ENCODE assay signal across 8 cellular contexts in the genomic region with DNA sequence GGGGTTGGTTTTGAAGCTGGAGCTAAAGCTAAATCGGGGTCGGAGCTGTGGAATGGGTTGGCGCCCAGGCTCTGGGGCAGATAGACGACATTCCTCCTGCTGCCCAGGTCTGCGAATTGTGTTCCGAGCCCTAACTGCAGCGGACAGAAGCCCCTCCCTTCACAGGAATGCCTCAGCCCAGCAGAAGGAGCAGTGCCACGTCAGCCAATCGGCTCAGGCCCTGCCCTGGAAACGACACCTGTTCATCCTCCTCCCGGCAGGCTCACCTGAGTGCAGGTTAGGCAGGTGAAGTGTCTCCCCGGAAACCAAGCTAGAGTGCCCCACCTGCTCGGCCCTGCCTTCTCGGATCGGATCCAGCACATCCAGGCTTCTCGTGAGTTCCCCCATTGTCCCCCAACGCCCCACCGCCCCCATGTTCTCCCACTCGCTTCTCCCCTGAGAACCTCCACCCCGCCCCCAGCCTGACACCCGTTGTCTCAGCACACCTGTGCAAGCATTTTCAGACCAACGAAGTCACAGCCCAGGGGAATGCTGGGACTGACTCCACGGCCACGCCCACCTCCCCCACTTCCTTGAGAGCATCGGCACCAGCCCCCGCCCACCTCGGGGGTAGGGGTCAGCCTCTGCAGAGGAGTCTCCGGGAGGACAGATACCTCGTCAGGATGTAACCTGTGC. TPM values are rescaled to one million over a fixed set of nuclear protein-coding genes. Genes with fewer than 3 reads are reported as not detected.
A peak's percentile ranks its signal among the peaks of the same experiment; 100 is the strongest.
DNase-seq lines count a peak whose midpoint lies in the region; ATAC-seq and TF ChIP-seq lines count a peak whose summit lies in the region.

No MANE protein-coding gene starts in this region.

- ATAC-seq in HCT116 (peak; percentile 94), HG02981 (IDR thresholded peaks at IDR 0.05; ENCODE audit: unreplicated experiment) (no peak)

- RAD21 ChIA-PET in HCT116 (lab: Charles Lee; ENCODE audit: low non-redundant PET in 1 of 2, low total read pairs in 2 of 2, uncharacterized antibody in 2 of 2, unreplicated experiment in 2 of 2): interaction anchor here in 1 of 2 experiments (0.5 kb wide), 1 partner anchor 141 kb away, joined by 3 read pairs; no protein-coding TSS in a partner anchor

- no peaks in the 10 kb centered on the region for H3K9me2 ChIP-seq in HCT116 (ENCODE audit: insufficient read depth)
- H3K9me2 ChIP-seq in OCI-LY1 (ENCODE audit: low read depth, low read length): no peaks in the 10 kb centered on the region

- H4K20me1 ChIP-seq in HCT116 (ENCODE audit: insufficient read depth): no peaks in the 10 kb centered on the region
- no peaks in the 10 kb centered on the region for H4K20me1 ChIP-seq in OCI-LY1 (ENCODE audit: insufficient read depth, low read length)

- DNase-seq in HCT116 (ENCODE audit: low read depth, low spot score) (peak; percentile 65), left ventricle myocardium inferior (no peak), renal cortical epithelial cell (ENCODE audit: low read depth) (peak; percentile 45), germinal center (ENCODE audit: low spot score) (no peak), NK-92 (lab: John Stamatoyannopoulos, UW; ENCODE audit: unreplicated experiment) (no peak)
- no peak for DNase-seq in activated CD4-positive, CD25-positive, alpha-beta regulatory T cell (lab: John Stamatoyannopoulos, UW)

- no peak for TF ChIP-seq POLR2A in HCT116 (IDR thresholded peaks at IDR 0.05; ENCODE audit: borderline replicate concordance, extremely low read depth, insufficient read depth, insufficient read length)

- CTCF ChIA-PET in HCT116 (lab: Charles Lee): interaction anchor here (1.0 kb wide), 1 partner anchor 15 kb away, joined by 5 read pairs; a partner anchor contains a TSS

- H3K4me3 ChIP-seq in HCT116 (replicated peaks in 1 of 2; ENCODE audit: low read depth in 1 of 2, low read length in 2 of 2) (peak overlapping the region; percentile 54 to 61), OCI-LY1 (ENCODE audit: low read depth, low read length, poor library complexity, severe bottlenecking) (peak overlapping the region; percentile 37), left ventricle myocardium inferior (peak overlapping the region; percentile 44)

- POLR2A ChIA-PET in HCT116 (lab: Charles Lee): no interaction called here

- intact Hi-C loops in HCT116 (cut with micrococcal nuclease): no loop called here
- intact Hi-C loops in left ventricle myocardium inferior (cut with micrococcal nuclease): no loop called here

- H3K79me2 ChIP-seq in HCT116 (ENCODE audit: insufficient read depth, low read length) (no peaks in the 10 kb centered on the region), OCI-LY1 (ENCODE audit: insufficient read depth, low read length) (no peaks in the 10 kb centered on the region)

- TF ChIP-seq CTCF in HCT116 (IDR thresholded peaks at IDR 0.05 in 2 of 3, conservative IDR thresholded peaks at IDR 0.05 in 1 of 3; ENCODE audit: borderline replicate concordance in 1 of 3, insufficient read depth in 1 of 3, low read depth in 2 of 3, low read length in 2 of 3) (no peak), OCI-LY1 (IDR thresholded peaks at IDR 0.05; ENCODE audit: low read length) (no peak), left ventricle myocardium inferior (IDR thresholded peaks at IDR 0.05; ENCODE audit: borderline replicate concordance) (no peak)

- peaks cover 15 to 32% of the 10 kb centered on the region in 2 experiments for H3K4me1 ChIP-seq in HCT116 (ENCODE audit: control insufficient read depth in 1 of 2, insufficient read depth in 2 of 2, low read length in 2 of 2)
- peaks cover 3% of the 10 kb centered on the region for H3K4me1 ChIP-seq in OCI-LY1 (ENCODE audit: insufficient read depth, low read length, severe bottlenecking)
- peaks cover 14% of the 10 kb centered on the region for H3K4me1 ChIP-seq in left ventricle myocardium inferior

- peaks cover 0 to 2% of the 10 kb centered on the region in 2 experiments; a peak in 1 of 4 replicates for H3K9me3 ChIP-seq in HCT116 (ENCODE audit: control insufficient read depth in 1 of 2, insufficient read depth in 1 of 2, low read depth in 1 of 2, low read length in 2 of 2)
- H3K9me3 ChIP-seq in OCI-LY1 (ENCODE audit: low read length): no peaks in the 10 kb centered on the region
- H3K9me3 ChIP-seq in left ventricle myocardium inferior (replicated peaks): no peaks in the 10 kb centered on the region

- H3F3A ChIP-seq in OCI-LY1 (ENCODE audit: insufficient read depth, low read length): no peaks in the 10 kb centered on the region

- H3K36me3 ChIP-seq in HCT116 (ENCODE audit: control insufficient read depth in 1 of 2, insufficient read depth in 2 of 2, low read length in 2 of 2) (no peaks in the 10 kb centered on the region), OCI-LY1 (ENCODE audit: insufficient read depth, low read length) (no peaks in the 10 kb centered on the region), left ventricle myocardium inferior (no peaks in the 10 kb centered on the region)

- H3K27ac ChIP-seq in HCT116 (ENCODE audit: low read depth, low read length) (peak overlapping the region; percentile 44), OCI-LY1 (ENCODE audit: low read depth, low read length, poor library complexity, severe bottlenecking) (no peak overlapping the region), left ventricle myocardium inferior (replicated peaks) (no peak overlapping the region)

- TF ChIP-seq RAD21 in HCT116 (IDR thresholded peaks at IDR 0.05; ENCODE audit: low read depth): no peak

- H2AFZ ChIP-seq in HCT116 (ENCODE audit: low read depth, low read length, poor library complexity, severe bottlenecking) (no peak overlapping the region), OCI-LY1 (ENCODE audit: low read length) (no peak overlapping the region)

- no peaks in the 10 kb centered on the region for H3K27me3 ChIP-seq in HCT116 (ENCODE audit: insufficient read depth, low read length)
- no peaks in the 10 kb centered on the region; the same call in 1 of the 2 replicates for H3K27me3 ChIP-seq in OCI-LY1 (ENCODE audit: insufficient read depth, low read length)
- peaks cover 11% of the 10 kb centered on the region for H3K27me3 ChIP-seq in left ventricle myocardium inferior (ENCODE audit: low read depth)

- H3K4me2 ChIP-seq in HCT116 (ENCODE audit: low read length) (peak overlapping the region; percentile 85), OCI-LY1 (ENCODE audit: low read length) (peak overlapping the region; percentile 51)

- H3K9ac ChIP-seq in HCT116 (ENCODE audit: low read length) (peak overlapping the region; percentile 52), OCI-LY1 (ENCODE audit: low read length) (no peak overlapping the region)

- no TSS peak for BruUV-seq in HCT116 (replicated peaks; lab: Mats Ljungman, UMichigan)

TF ChIP-seq in HCT116, 20 proteins besides CTCF, POLR2A, EP300 and RAD21 (continues in another document):
- TF ChIP-seq JUND (IDR thresholded peaks at IDR 0.05) (no peak), POLR2AphosphoS5 (IDR thresholded peaks at IDR 0.05; ENCODE audit: low read depth, low read length) (peak; percentile 84), EGR1 (IDR thresholded peaks at IDR 0.05; ENCODE audit: low read depth) (no peak), TCF7L2 (IDR thresholded peaks at IDR 0.05; ENCODE audit: borderline replicate concordance, extremely low read depth, insufficient read depth, insufficient read length) (no peak)
- TF ChIP-seq, protein P1, sequence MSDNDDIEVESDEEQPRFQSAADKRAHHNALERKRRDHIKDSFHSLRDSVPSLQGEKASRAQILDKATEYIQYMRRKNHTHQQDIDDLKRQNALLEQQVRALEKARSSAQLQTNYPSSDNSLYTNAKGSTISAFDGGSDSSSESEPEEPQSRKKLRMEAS (IDR thresholded peaks at IDR 0.05): peak; percentile 61; the same call in 1 of the 2 replicates
- TF ChIP-seq, protein P2, sequence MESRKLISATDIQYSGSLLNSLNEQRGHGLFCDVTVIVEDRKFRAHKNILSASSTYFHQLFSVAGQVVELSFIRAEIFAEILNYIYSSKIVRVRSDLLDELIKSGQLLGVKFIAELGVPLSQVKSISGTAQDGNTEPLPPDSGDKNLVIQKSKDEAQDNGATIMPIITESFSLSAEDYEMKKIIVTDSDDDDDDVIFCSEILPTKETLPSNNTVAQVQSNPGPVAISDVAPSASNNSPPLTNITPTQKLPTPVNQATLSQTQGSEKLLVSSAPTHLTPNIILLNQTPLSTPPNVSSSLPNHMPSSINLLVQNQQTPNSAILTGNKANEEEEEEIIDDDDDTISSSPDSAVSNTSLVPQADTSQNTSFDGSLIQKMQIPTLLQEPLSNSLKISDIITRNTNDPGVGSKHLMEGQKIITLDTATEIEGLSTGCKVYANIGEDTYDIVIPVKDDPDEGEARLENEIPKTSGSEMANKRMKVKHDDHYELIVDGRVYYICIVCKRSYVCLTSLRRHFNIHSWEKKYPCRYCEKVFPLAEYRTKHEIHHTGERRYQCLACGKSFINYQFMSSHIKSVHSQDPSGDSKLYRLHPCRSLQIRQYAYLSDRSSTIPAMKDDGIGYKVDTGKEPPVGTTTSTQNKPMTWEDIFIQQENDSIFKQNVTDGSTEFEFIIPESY (IDR thresholded peaks at IDR 0.05; ENCODE audit: extremely low read depth, insufficient replicate concordance, low read length): no peak

RNA-seq across cellular contexts. Expression of a gene that starts 0.8 kb away (rescaled TPM):
- 13.9 TPM for total RNA-seq in HCT116 (2021; ENCODE audit: unreplicated experiment)
- 22.3 and 32.5 TPM in 2 replicates for polyA plus RNA-seq in HCT116 (2012)
- not detected for total RNA-seq in left ventricle myocardium inferior
- total RNA-seq in renal cortical epithelial cell: 3.9 and 12.0 TPM in 2 replicates

RNA-seq across cellular contexts. Expression of a gene that starts 14.8 kb away (rescaled TPM):
- 7.6 TPM for total RNA-seq in HCT116 (2021; ENCODE audit: unreplicated experiment)
- polyA plus RNA-seq in HCT116 (2012): 10.1 and 10.9 TPM in 2 replicates
- not detected for total RNA-seq in left ventricle myocardium inferior
- 0.15 and 3.0 TPM in 2 replicates for total RNA-seq in renal cortical epithelial cell

RNA-seq across cellular contexts. Expression of a gene that starts 30.2 kb away (rescaled TPM):
- total RNA-seq in HCT116 (2021; ENCODE audit: unreplicated experiment) (not detected), left ventricle myocardium inferior (25.1 TPM), renal cortical epithelial cell (0.94 and 10.9 TPM in 2 replicates)
- 0.16 and 0.17 TPM in 2 replicates for polyA plus RNA-seq in HCT116 (2012)

Comparison
In these comparisons a context has a peak if more than half of its experiments do, and no peak if none do; other contexts are left out.
1. DNase-seq: peak in HCT116 (single experiment) and renal cortical epithelial cell (single experiment); none in left ventricle myocardium inferior (single experiment), germinal center (single experiment), activated CD4-positive, CD25-positive, alpha-beta regulatory T cell (0 of 4) and NK-92 (single experiment).
2. Peak in every context shown above with its lines, with median percentiles within 50 percentile points of each other: H3K4me3 ChIP-seq.